23 cellular contexts compared by ENCODE assay signal in the genomic region with DNA sequence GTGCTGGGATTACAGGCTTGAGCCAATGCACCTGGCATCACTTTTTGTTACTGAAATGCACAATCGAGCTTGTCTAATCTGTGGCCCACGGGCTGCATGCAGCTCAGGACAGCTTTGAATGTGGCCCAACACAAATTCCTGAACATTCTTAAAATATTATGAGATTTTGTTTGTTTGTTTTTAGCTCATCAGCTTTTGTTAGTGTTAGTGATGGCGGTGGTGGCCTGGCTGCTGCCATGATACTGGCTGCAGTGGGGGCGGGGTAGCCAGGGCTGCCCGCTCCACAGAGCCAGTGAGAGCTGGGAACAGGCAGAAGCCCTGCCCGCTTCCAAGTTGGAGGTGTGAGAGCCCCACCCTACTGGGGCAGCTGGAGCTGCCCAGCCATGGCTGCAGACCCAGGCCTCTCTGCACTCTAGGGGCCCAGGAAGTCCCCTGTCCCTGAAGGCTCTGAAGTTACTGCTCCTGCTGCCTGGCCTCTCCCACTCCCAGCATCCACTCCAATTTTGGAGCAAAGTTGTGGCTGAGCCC.
"Had no signal": no experiment of that assay in that cellular context is flagged by ENCODE, and none has a peak within 500 bp of the region (broad histone marks: within the 10 kb centered on the region; RNA-seq: fewer than 3 reads in every experiment).

No MANE protein-coding gene starts in this region.

- H3K4me3 ChIP-seq: K562 had no signal

- H3K36me3 Mint-ChIP-seq: activated naive CD8-positive, alpha-beta T cell treated with anti-CD3 and anti-CD28 coated beads, Interleukin-2, amount 10 ng/mL, durations not matched to agents 7 days and 5 days; brain had no signal

- DNase-seq: activated B cell treated with CpG ODN at 0.5 μM for 24 hours; activated CD4-positive, alpha-beta memory T cell treated with anti-CD3 and anti-CD28 coated beads, Interleukin-2, amount 10 ng/mL, durations not matched to agents 7 days and 5 days; activated CD4-positive, alpha-beta T cell treated with anti-CD3 and anti-CD28 coated beads for 1 hour; activated CD4-positive, alpha-beta T cell treated with anti-CD3 and anti-CD28 coated beads, Interleukin-2, amount 50 U/mL, for 1 hour; activated CD8-positive, alpha-beta memory T cell treated with anti-CD3 and anti-CD28 coated beads, Interleukin-2, amount 50 U/mL, for 4 hours; activated naive CD4-positive, alpha-beta T cell treated with anti-CD3 and anti-CD28 coated beads, Interleukin-2, amount 50 U/mL, for 16 hours; activated naive CD8-positive, alpha-beta T cell treated with anti-CD3 and anti-CD28 coated beads, Interleukin-2, amount 10 ng/mL, durations not matched to agents 7 days and 5 days; aorta; Karpas-422; MM.1S; NCI-H1105; NCI-H1436; NCI-H1694 treated with DMSO at 0.1 percent for 48 hours; NCI-H2081; NCI-H446; NCI-H524; PC-3; SHP77 treated with DMSO at 0.1 percent for 48 hours; T-helper 17 cell; T-helper 9 cell had no signal

- H3K4me1 Mint-ChIP-seq: activated B cell treated with CpG ODN at 0.5 μM for 24 hours; activated CD4-positive, alpha-beta memory T cell treated with anti-CD3 and anti-CD28 coated beads, Interleukin-2, amount 10 ng/mL, durations not matched to agents 7 days and 5 days; activated naive CD8-positive, alpha-beta T cell treated with anti-CD3 and anti-CD28 coated beads, Interleukin-2, amount 10 ng/mL, durations not matched to agents 7 days and 5 days; central memory CD8-positive, alpha-beta T cell had no signal

- H3K27ac Mint-ChIP-seq: activated B cell treated with CpG ODN at 0.5 μM for 24 hours; activated CD4-positive, alpha-beta memory T cell treated with anti-CD3 and anti-CD28 coated beads, Interleukin-2, amount 10 ng/mL, durations not matched to agents 7 days and 5 days; activated naive CD8-positive, alpha-beta T cell treated with anti-CD3 and anti-CD28 coated beads, Interleukin-2, amount 10 ng/mL, durations not matched to agents 7 days and 5 days; brain; T-helper 17 cell had no signal

- H3K9me3 Mint-ChIP-seq: activated B cell treated with CpG ODN at 0.5 μM for 24 hours; activated CD4-positive, alpha-beta memory T cell treated with anti-CD3 and anti-CD28 coated beads, Interleukin-2, amount 10 ng/mL, durations not matched to agents 7 days and 5 days; activated naive CD8-positive, alpha-beta T cell treated with anti-CD3 and anti-CD28 coated beads, Interleukin-2, amount 10 ng/mL, durations not matched to agents 7 days and 5 days; central memory CD8-positive, alpha-beta T cell had no signal

- ATAC-seq: K562, PC-3, T-helper 17 cell had no signal

- H3K4me3 Mint-ChIP-seq: activated B cell treated with CpG ODN at 0.5 μM for 24 hours; activated CD4-positive, alpha-beta memory T cell treated with anti-CD3 and anti-CD28 coated beads, Interleukin-2, amount 10 ng/mL, durations not matched to agents 7 days and 5 days; activated naive CD8-positive, alpha-beta T cell treated with anti-CD3 and anti-CD28 coated beads, Interleukin-2, amount 10 ng/mL, durations not matched to agents 7 days and 5 days; brain; central memory CD8-positive, alpha-beta T cell; T-helper 17 cell had no signal
